Comparison of ENCODE assay signal across 19 cellular contexts in genomic region chr10:79143879-79144278, GRCh38.
A peak's percentile ranks its signal among the peaks of the same experiment; 100 is the strongest.
DNase-seq lines count a peak whose midpoint lies in the region; TF ChIP-seq lines count a peak whose summit lies in the region.
"Had no signal": no experiment of that assay in that cellular context is flagged by ENCODE, and none has a peak within 500 bp of the region (broad histone marks: within the 10 kb centered on the region; RNA-seq: fewer than 3 reads in every experiment).

No MANE protein-coding gene starts in this region.

- intact Hi-C loops in adrenal gland (cut with DNase I): no loop called here
- intact Hi-C loops in sigmoid colon (cut with DNase I): no loop called here

- H3K9ac ChIP-seq in BLaER1 (peak overlapping the region; percentile 90), mesendoderm (ENCODE audit: low read length) (no peak overlapping the region)

- 92 to 95% (median 94%) methylated on average over 11 of the region's 11 CpGs for WGBS in adrenal gland, 4 donors
- WGBS in sigmoid colon, 2 donors: 92 to 93% methylated on average over 11 of the region's 11 CpGs
- no CpG with 5 or more reads among the region's 11 CpGs for WGBS in mesendoderm (ENCODE audit: extremely low coverage, insufficient coverage, low lambda C conversion rate)

- peaks cover 28% of the 10 kb centered on the region for H3K79me1 ChIP-seq in mesendoderm (ENCODE audit: low read length)

- no peak overlapping the region for H4K8ac ChIP-seq in mesendoderm (ENCODE audit: low read depth, low read length)

- H2BK120ac ChIP-seq in mesendoderm (ENCODE audit: low read depth, low read length): no peak overlapping the region

- peaks cover 1% of the 10 kb centered on the region for H3K79me2 ChIP-seq in mesendoderm (ENCODE audit: control insufficient read depth, insufficient read depth, low read length)

- DNase-seq in adrenal gland (no peak), sigmoid colon (no peak), cerebellar cortex (ENCODE audit: low spot score) (no peak), mesendoderm (no peak), NCI-H2227 (lab: John Stamatoyannopoulos, UW; ENCODE audit: unreplicated experiment) (no peak), NCI-H2171 (lab: John Stamatoyannopoulos, UW) (no peak)
- DNase-seq: activated CD4-positive, alpha-beta T cell treated with anti-CD3 and anti-CD28 coated beads for 1 hour; activated CD8-positive, alpha-beta T cell treated with anti-CD3 and anti-CD28 coated beads, Interleukin-2, amount 10 ng/mL, durations not matched to agents 7 days and 5 days; activated T-cell treated with anti-CD3 and anti-CD28 coated beads, Interleukin-2, amount 50 U/mL, for 1 hour; DMS 273 treated with DMSO at 0.1 percent for 48 hours; H9; islet precursor cell; NCI-H1436 treated with DMSO at 0.1 percent for 48 hours; NCI-H69; stimulated activated CD4-positive, alpha-beta T cell treated with anti-CD3 and anti-CD28 coated beads, Interleukin-4, amount 100 ng/mL, for 4 hours; stimulated activated naive CD8-positive, alpha-beta T cell treated with anti-CD3 and anti-CD28 coated beads, Interleukin-15, Interleukin-2, amounts not matched to agents 100 U/mL and 50 U/mL, for 24 hours; transverse colon had no signal

- no peak overlapping the region for H2AK5ac ChIP-seq in mesendoderm (ENCODE audit: low read length)

- no peak overlapping the region for H3K4ac ChIP-seq in mesendoderm (ENCODE audit: low read depth, low read length)

- H3K56ac ChIP-seq in mesendoderm (ENCODE audit: low read length): no peak overlapping the region

- H3K18ac ChIP-seq in mesendoderm (ENCODE audit: low read length): no peak overlapping the region

- H4K20me1 ChIP-seq in BLaER1: no peaks in the 10 kb centered on the region

- H3K27me3 ChIP-seq in BLaER1 (no peaks in the 10 kb centered on the region), adrenal gland (no peaks in the 10 kb centered on the region), sigmoid colon (no peaks in the 10 kb centered on the region), mesendoderm (ENCODE audit: insufficient read depth, low read length, poor library complexity) (no peaks in the 10 kb centered on the region)
- H3K27me3 ChIP-seq: transverse colon had no signal

- H3K23ac ChIP-seq in mesendoderm (ENCODE audit: low read length): no peak overlapping the region

- H3K36me3 ChIP-seq in BLaER1: peaks cover 33% of the 10 kb centered on the region
- H3K36me3 ChIP-seq in KOPT-K1 (ENCODE audit: insufficient read depth, low read length): peaks cover 56% of the 10 kb centered on the region; the same call in 1 of the 2 replicates
- peaks cover 0 to 21% of the 10 kb centered on the region in 2 donors for H3K36me3 ChIP-seq in adrenal gland (replicated peaks in 1 of 2)
- peaks cover 5 to 27% (median 15%) of the 10 kb centered on the region in 4 donors for H3K36me3 ChIP-seq in sigmoid colon
- peaks cover 3% of the 10 kb centered on the region for H3K36me3 ChIP-seq in mesendoderm (ENCODE audit: control insufficient read depth, insufficient read depth, low read length)

- H3K4me3 ChIP-seq in BLaER1: peak overlapping the region; percentile 36; the same call in 1 of the 2 replicates
- H3K4me3 ChIP-seq in adrenal gland: no peak overlapping the region
- no peak overlapping the region for H3K4me3 ChIP-seq in sigmoid colon
- H3K4me3 ChIP-seq in mesendoderm (ENCODE audit: low read length): no peak overlapping the region
- H3K4me3 ChIP-seq: transverse colon had no signal

- no peak for TF ChIP-seq EP300 in sigmoid colon (IDR thresholded peaks at IDR 0.05)

- TF ChIP-seq CTCF in adrenal gland (IDR thresholded peaks at IDR 0.05) (no peak), sigmoid colon (IDR thresholded peaks at IDR 0.05) (no peak)

- no peak overlapping the region for H2BK15ac ChIP-seq in mesendoderm (replicated peaks; ENCODE audit: low read depth)

- no peak overlapping the region for H4K5ac ChIP-seq in mesendoderm (ENCODE audit: low read length)

- H3K4me2 ChIP-seq in BLaER1 (peak overlapping the region; percentile 88), mesendoderm (ENCODE audit: low read length) (no peak overlapping the region)

- no peaks in the 10 kb centered on the region for H3K9me3 ChIP-seq in BLaER1
- H3K9me3 ChIP-seq in KOPT-K1 (ENCODE audit: insufficient read depth, low read length, poor library complexity, severe bottlenecking): no peaks in the 10 kb centered on the region
- no peaks in the 10 kb centered on the region for H3K9me3 ChIP-seq in adrenal gland (replicated peaks in 1 of 3)
- no peaks in the 10 kb centered on the region for H3K9me3 ChIP-seq in sigmoid colon
- H3K9me3 ChIP-seq: transverse colon had no signal

- H3K27ac ChIP-seq in BLaER1: peak overlapping the region; percentile 99
- H3K27ac ChIP-seq in KOPT-K1 (ENCODE audit: low read depth, low read length, poor library complexity, severe bottlenecking): peak overlapping the region; percentile 100
- peak overlapping the region in 3 of 5 donors; percentile 89 to 96 (median 95) for H3K27ac ChIP-seq in adrenal gland
- H3K27ac ChIP-seq in sigmoid colon: peak overlapping the region in 3 of 4 donors; percentile 23 to 92 (median 88)
- no peak overlapping the region for H3K27ac ChIP-seq in mesendoderm (ENCODE audit: low read depth, low read length)

- H3K4me1 ChIP-seq in BLaER1 (peaks cover 100% of the 10 kb centered on the region), adrenal gland (replicated peaks in 1 of 2) (peaks cover 64 to 79% of the 10 kb centered on the region in 2 donors), sigmoid colon (peaks cover 0 to 100% (median 90%) of the 10 kb centered on the region in 4 donors), mesendoderm (ENCODE audit: control insufficient read depth, low read depth, low read length) (peaks cover 7% of the 10 kb centered on the region)

- no peak overlapping the region for H2BK5ac ChIP-seq in mesendoderm (ENCODE audit: low read length)

- TF ChIP-seq POLR2A in adrenal gland (IDR thresholded peaks at IDR 0.05): no peak
- no peak for TF ChIP-seq POLR2A in sigmoid colon (IDR thresholded peaks at IDR 0.05)
